ENCODE assay signal across 24 cellular contexts in the genomic region with DNA sequence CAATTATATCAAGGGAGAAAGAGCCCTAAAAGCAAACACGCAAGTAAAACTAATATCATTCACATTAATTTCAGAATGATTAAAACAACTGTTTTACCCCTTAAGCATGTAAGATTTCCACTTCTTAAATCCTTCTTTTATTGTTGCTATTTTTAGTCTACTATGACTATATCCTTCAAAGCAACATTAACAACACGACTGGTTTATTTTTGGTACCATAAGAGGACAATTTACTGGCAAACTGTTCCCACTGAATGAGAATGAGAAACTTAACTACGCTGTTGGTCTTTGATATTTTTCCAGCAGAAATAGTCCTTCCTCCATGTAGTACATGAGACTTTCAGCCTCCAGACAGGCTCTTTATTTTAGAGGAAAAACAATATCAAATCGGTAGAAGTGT.
"Had no signal": no experiment of that assay in that cellular context is flagged by ENCODE, and none has a peak within 500 bp of the region (broad histone marks: within the 10 kb centered on the region; RNA-seq: fewer than 3 reads in every experiment).

No MANE protein-coding gene starts in this region.

- H3K27ac ChIP-seq: colonic mucosa, coronary artery, dorsolateral prefrontal cortex, epithelial cell of prostate, esophagus muscularis mucosa, esophagus squamous epithelium, foreskin keratinocyte, gastrocnemius medialis, gastroesophageal sphincter, heart left ventricle, heart right ventricle had no signal

- DNase-seq: colonic mucosa; cortex of kidney; dermis blood vessel endothelial cell; dorsolateral prefrontal cortex; effector CD4-positive, alpha-beta T cell; effector CD8-positive, alpha-beta T cell; effector memory CD4-positive, alpha-beta T cell; effector memory CD8-positive, alpha-beta T cell; endodermal cell; erythroblast; esophagus squamous epithelium; foreskin fibroblast; foreskin keratinocyte; foreskin melanocyte; gastrocnemius medialis; glutamatergic neuron; head of caudate nucleus; heart left ventricle; heart right ventricle had no signal

- H3K27me3 ChIP-seq: colonic mucosa, dorsolateral prefrontal cortex, esophagus muscularis mucosa, esophagus squamous epithelium, foreskin keratinocyte, gastrocnemius medialis, gastroesophageal sphincter, heart left ventricle, heart right ventricle had no signal

- H3K4me1 ChIP-seq: colonic mucosa, esophagus muscularis mucosa, esophagus squamous epithelium, foreskin keratinocyte, gastrocnemius medialis, gastroesophageal sphincter, heart right ventricle had no signal

- H3K36me3 ChIP-seq: colonic mucosa, esophagus muscularis mucosa, esophagus squamous epithelium, gastrocnemius medialis, gastroesophageal sphincter, heart left ventricle, heart right ventricle had no signal

- H3K4me3 ChIP-seq: colonic mucosa, coronary artery, dorsolateral prefrontal cortex, esophagus muscularis mucosa, esophagus squamous epithelium, gastrocnemius medialis, gastroesophageal sphincter, heart left ventricle, heart right ventricle had no signal

- ATAC-seq: effector memory CD8-positive, alpha-beta T cell; esophagus mucosa; foreskin keratinocyte; gastrocnemius medialis; gastroesophageal sphincter had no signal

- H3K9me3 ChIP-seq: colonic mucosa, esophagus muscularis mucosa, esophagus squamous epithelium, gastrocnemius medialis, gastroesophageal sphincter, heart left ventricle had no signal
